In genomic region chr18:51503351-51503750, GRCh38 we compare ENCODE assay signal across 9 cellular contexts.
"Had no signal": no experiment of that assay in that cellular context is flagged by ENCODE, and none has a peak within 500 bp of the region (broad histone marks: within the 10 kb centered on the region; RNA-seq: fewer than 3 reads in every experiment).

No MANE protein-coding gene starts in this region.

- H3K36me3 ChIP-seq: HAP-1 had no signal

- H3K9me3 ChIP-seq: HAP-1 had no signal

- DNase-seq: GM23248, GOT3, H7, HFFc6, KBM-7 had no signal

- H2AFZ ChIP-seq: GM23248 had no signal

- H3K4me1 ChIP-seq: HAP-1 had no signal

- H3K27ac ChIP-seq: GM23248, HL-60 had no signal

- FAIRE-seq: HepG2 had no signal

- H3K9ac ChIP-seq: GM23248 had no signal

- H3K4me3 ChIP-seq: GM23248, HAP-1 had no signal

- ATAC-seq: HCT116, HepG2 had no signal
